Comparison of ENCODE assay signal across 1 cellular context in the genomic region with DNA sequence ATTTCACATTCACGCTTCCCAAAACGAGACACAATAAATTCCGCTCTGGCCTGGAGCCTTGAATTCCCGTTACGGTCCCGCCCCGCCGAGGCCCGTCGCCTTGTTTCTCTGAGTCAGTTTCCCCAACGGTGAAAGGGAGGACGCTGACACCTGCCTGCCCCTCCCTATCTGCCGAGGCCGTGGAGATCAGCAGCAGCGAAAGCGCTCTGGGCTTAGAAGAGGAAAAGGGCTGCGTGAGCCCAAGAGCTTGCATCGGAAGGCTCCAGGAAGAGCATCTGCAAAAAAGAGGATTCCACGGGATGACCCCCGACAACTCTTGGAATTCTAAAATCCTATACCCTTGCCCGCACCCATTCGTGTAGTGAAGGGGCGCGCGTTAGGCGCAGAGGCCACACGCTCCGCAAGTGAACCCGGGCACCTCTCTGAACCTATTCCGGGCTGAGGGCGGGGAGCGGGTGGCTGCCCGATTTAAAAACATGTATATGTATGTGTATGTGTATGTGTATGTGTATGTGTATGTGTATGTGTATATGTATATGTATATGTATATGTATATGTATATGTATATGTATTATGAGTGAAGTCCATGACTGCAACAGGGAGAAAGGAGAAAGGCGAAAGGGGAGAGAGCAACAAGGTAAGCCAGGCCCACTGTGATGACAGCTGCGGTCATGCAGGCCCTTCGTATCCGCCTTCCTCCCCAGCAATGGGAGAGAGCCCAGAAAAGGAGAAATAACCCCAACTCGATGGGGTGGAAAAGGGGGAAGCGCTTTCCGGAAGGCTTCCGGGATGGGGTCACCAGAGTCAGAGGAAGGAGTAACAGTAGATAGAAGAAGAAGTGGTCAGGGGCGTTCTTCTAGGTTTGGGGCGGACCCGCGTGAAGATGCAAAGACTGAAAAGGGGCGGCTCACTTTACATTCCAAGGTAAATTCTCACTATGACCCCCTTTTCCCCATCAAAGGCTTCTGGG.
TF ChIP-seq lines count a peak whose summit lies in the region.

No MANE protein-coding gene starts in this region.

TF ChIP-seq in IMR-90, 13 proteins besides CTCF, POLR2A, EP300 and RAD21 (continued from another document):
- TF ChIP-seq, protein P1, sequence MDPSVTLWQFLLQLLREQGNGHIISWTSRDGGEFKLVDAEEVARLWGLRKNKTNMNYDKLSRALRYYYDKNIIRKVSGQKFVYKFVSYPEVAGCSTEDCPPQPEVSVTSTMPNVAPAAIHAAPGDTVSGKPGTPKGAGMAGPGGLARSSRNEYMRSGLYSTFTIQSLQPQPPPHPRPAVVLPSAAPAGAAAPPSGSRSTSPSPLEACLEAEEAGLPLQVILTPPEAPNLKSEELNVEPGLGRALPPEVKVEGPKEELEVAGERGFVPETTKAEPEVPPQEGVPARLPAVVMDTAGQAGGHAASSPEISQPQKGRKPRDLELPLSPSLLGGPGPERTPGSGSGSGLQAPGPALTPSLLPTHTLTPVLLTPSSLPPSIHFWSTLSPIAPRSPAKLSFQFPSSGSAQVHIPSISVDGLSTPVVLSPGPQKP (IDR thresholded peaks at IDR 0.05; ENCODE audit: borderline replicate concordance, low read depth, low read length) = no peak
- no peak for TF ChIP-seq FOS (IDR thresholded peaks at IDR 0.05; ENCODE audit: low read depth, low read length)
- TF ChIP-seq RCOR1 (IDR thresholded peaks at IDR 0.05; ENCODE audit: insufficient replicate concordance, low read length) = no peak
- TF ChIP-seq MAZ (IDR thresholded peaks at IDR 0.05; ENCODE audit: borderline replicate concordance, low read depth, low read length) = no peak
